2 cellular contexts compared by ENCODE assay signal in genomic region chr16:20624205-20624604, GRCh38.
TF ChIP-seq lines count a peak whose summit lies in the region.

No MANE protein-coding gene starts in this region.

TF ChIP-seq in HepG2, 621 proteins besides CTCF, POLR2A, EP300 and RAD21:
- TF ChIP-seq ZNF629 (CRISPR knock-in tag; conservative IDR thresholded peaks at IDR 0.05), result peak; percentile 77
- no peak for TF ChIP-seq IRX3 (CRISPR knock-in tag; IDR thresholded peaks at IDR 0.05; ENCODE audit: borderline replicate concordance, low read depth)

TF ChIP-seq in K562, 482 proteins besides CTCF, POLR2A, EP300 and RAD21:
- TF ChIP-seq ZNF589 (CRISPR knock-in tag; IDR thresholded peaks at IDR 0.05; ENCODE audit: low read depth) (no peak), SAP30 (IDR thresholded peaks at IDR 0.05; ENCODE audit: borderline replicate concordance, insufficient read depth, low read depth, low read length, poor library complexity, severe bottlenecking) (no peak), POLR3A (IDR thresholded peaks at IDR 0.05; ENCODE audit: borderline replicate concordance, extremely low read depth, insufficient read depth, insufficient read length) (no peak), RBM25 (IDR thresholded peaks at IDR 0.05; ENCODE audit: low read depth, low read length, severe bottlenecking) (peak; percentile 95), ATF4 (CRISPR knock-in tag; IDR thresholded peaks at IDR 0.05) (no peak), HDGF (IDR thresholded peaks at IDR 0.05) (no peak), ZNF512 (tag; IDR thresholded peaks at IDR 0.05) (no peak), E2F4 (CRISPR knock-in tag; IDR thresholded peaks at IDR 0.05; ENCODE audit: low read depth) (no peak), ZBTB11 (CRISPR knock-in tag; IDR thresholded peaks at IDR 0.05) (no peak), ZNF561 (CRISPR knock-in tag; conservative IDR thresholded peaks at IDR 0.05) (no peak), XRCC4 (IDR thresholded peaks at IDR 0.05; ENCODE audit: extremely low read depth, insufficient read depth, insufficient read length) (no peak), BACH1 (tag; IDR thresholded peaks at IDR 0.05) (no peak), MYNN (IDR thresholded peaks at IDR 0.05) (no peak), MYNN (CRISPR knock-in tag; IDR thresholded peaks at IDR 0.05) (no peak), HEY1 (CRISPR knock-in tag; IDR thresholded peaks at IDR 0.05; ENCODE audit: borderline replicate concordance) (no peak), SP2 (IDR thresholded peaks at IDR 0.05; ENCODE audit: extremely low read depth, low read depth, low read length, poor library complexity, severe bottlenecking) (no peak), KAT8 (IDR thresholded peaks at IDR 0.05; ENCODE audit: low read depth) (no peak), SAFB (IDR thresholded peaks at IDR 0.05; ENCODE audit: borderline replicate concordance, low read depth, low read length) (no peak), HNRNPLL (IDR thresholded peaks at IDR 0.05; ENCODE audit: low read depth, low read length, poor library complexity, severe bottlenecking) (no peak), BCOR (IDR thresholded peaks at IDR 0.05) (peak; percentile 78; the same call in 1 of the 2 replicates), CBX2 (IDR thresholded peaks at IDR 0.05; ENCODE audit: insufficient read depth, low read length, poor library complexity, severe bottlenecking) (no peak), PATZ1 (CRISPR knock-in tag; IDR thresholded peaks at IDR 0.05; ENCODE audit: borderline replicate concordance) (no peak), ESRRA (IDR thresholded peaks at IDR 0.05; ENCODE audit: borderline replicate concordance, low read depth) (peak; percentile 82), ADNP (tag; IDR thresholded peaks at IDR 0.05) (peak; percentile 70), ZNF75A (CRISPR knock-in tag; IDR thresholded peaks at IDR 0.05) (no peak), HNRNPUL1 (IDR thresholded peaks at IDR 0.05; ENCODE audit: low read length) (no peak)
- TF ChIP-seq, protein P1, sequence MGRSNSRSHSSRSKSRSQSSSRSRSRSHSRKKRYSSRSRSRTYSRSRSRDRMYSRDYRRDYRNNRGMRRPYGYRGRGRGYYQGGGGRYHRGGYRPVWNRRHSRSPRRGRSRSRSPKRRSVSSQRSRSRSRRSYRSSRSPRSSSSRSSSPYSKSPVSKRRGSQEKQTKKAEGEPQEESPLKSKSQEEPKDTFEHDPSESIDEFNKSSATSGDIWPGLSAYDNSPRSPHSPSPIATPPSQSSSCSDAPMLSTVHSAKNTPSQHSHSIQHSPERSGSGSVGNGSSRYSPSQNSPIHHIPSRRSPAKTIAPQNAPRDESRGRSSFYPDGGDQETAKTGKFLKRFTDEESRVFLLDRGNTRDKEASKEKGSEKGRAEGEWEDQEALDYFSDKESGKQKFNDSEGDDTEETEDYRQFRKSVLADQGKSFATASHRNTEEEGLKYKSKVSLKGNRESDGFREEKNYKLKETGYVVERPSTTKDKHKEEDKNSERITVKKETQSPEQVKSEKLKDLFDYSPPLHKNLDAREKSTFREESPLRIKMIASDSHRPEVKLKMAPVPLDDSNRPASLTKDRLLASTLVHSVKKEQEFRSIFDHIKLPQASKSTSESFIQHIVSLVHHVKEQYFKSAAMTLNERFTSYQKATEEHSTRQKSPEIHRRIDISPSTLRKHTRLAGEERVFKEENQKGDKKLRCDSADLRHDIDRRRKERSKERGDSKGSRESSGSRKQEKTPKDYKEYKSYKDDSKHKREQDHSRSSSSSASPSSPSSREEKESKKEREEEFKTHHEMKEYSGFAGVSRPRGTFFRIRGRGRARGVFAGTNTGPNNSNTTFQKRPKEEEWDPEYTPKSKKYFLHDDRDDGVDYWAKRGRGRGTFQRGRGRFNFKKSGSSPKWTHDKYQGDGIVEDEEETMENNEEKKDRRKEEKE (IDR thresholded peaks at IDR 0.05; ENCODE audit: borderline replicate concordance in 1 of 2, control insufficient read depth in 1 of 2, low read depth in 2 of 2, low read length in 1 of 2), result no peak
- TF ChIP-seq, protein P2, sequence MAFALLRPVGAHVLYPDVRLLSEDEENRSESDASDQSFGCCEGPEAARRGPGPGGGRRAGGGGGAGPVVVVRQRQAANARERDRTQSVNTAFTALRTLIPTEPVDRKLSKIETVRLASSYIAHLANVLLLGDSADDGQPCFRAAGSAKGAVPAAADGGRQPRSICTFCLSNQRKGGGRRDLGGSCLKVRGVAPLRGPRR (CRISPR knock-in tag; IDR thresholded peaks at IDR 0.05), result no peak
